13 cellular contexts compared by ENCODE assay signal in genomic region chr2:135839713-135840112, GRCh38. TPM values are rescaled to one million over a fixed set of nuclear protein-coding genes. Genes with fewer than 3 reads are reported as not detected.
DNase-seq lines count a peak whose midpoint lies in the region; ATAC-seq and TF ChIP-seq lines count a peak whose summit lies in the region.
"Had no signal": no experiment of that assay in that cellular context is flagged by ENCODE, and none has a peak within 500 bp of the region (broad histone marks: within the 10 kb centered on the region; RNA-seq: fewer than 3 reads in every experiment).

No MANE protein-coding gene starts in this region.

- no peaks in the 10 kb centered on the region for H4K20me1 ChIP-seq in SK-N-SH (ENCODE audit: insufficient read depth)

- H3K4me1 ChIP-seq in SK-N-SH (ENCODE audit: control insufficient read depth in 1 of 2, insufficient read depth in 2 of 2, low read depth in 1 of 2, low read length in 1 of 2) (peaks cover 11 to 16% of the 10 kb centered on the region in 2 experiments; a peak in 3 of 4 replicates), sigmoid colon (peaks cover 0 to 10% (median 0%) of the 10 kb centered on the region in 4 donors)

- H3K9me3 ChIP-seq in SK-N-SH (no peaks in the 10 kb centered on the region), sigmoid colon (no peaks in the 10 kb centered on the region)

- no peaks in the 10 kb centered on the region for H3F3A ChIP-seq in SK-N-SH (replicated peaks; ENCODE audit: insufficient read depth)

- intact Hi-C loops in sigmoid colon (cut with DNase I) = no loop called here

- H3K36me3 ChIP-seq in SK-N-SH (replicated peaks in 1 of 2; ENCODE audit: control insufficient read depth in 1 of 2, insufficient read depth in 2 of 2, low read length in 1 of 2) (peaks cover 11 to 24% of the 10 kb centered on the region in 2 experiments), sigmoid colon (peaks cover 0 to 23% (median 3%) of the 10 kb centered on the region in 4 donors)

- H3K79me2 ChIP-seq in SK-N-SH (ENCODE audit: insufficient read depth) = no peaks in the 10 kb centered on the region

- DNase-seq in GM04504 (ENCODE audit: low read depth) (peak; percentile 81), SK-N-SH (peak; percentile 38), foreskin melanocyte (peak; percentile 51), sigmoid colon (no peak)
- no peak for DNase-seq in activated CD4-positive, alpha-beta T cell treated with anti-CD3 and anti-CD28 coated beads for 4 hours
- no peak for DNase-seq in activated naive CD4-positive, alpha-beta T cell (lab: John Stamatoyannopoulos, UW)
- DNase-seq in activated CD4-positive, alpha-beta T cell treated with anti-CD3 and anti-CD28 coated beads, Interleukin-2, amount 50 U/mL, for 4 hours = no peak
- DNase-seq: activated naive CD4-positive, alpha-beta T cell treated with anti-CD3 and anti-CD28 coated beads for 36 hours; DMS79 treated with DMSO at 0.1 percent for 48 hours; GOT3 had no signal

- 13% methylated on average over 2 of the region's 2 CpGs for WGBS in SK-N-SH (ENCODE audit: low lambda C conversion rate)
- WGBS in sigmoid colon, 2 donors = 8 to 37% methylated on average over 2 of the region's 2 CpGs

- peak in 1 of 2 experiments; percentile 10; a peak in 1 of 4 replicates for TF ChIP-seq EP300 in SK-N-SH (IDR thresholded peaks at IDR 0.05; ENCODE audit: borderline replicate concordance in 1 of 2, low read depth in 1 of 2, low read length in 1 of 2)
- no peak for TF ChIP-seq EP300 in sigmoid colon (IDR thresholded peaks at IDR 0.05)

- H3K9me2 ChIP-seq in SK-N-SH = no peaks in the 10 kb centered on the region

- TF ChIP-seq CTCF in SK-N-SH (IDR thresholded peaks at IDR 0.05) (no peak), sigmoid colon (IDR thresholded peaks at IDR 0.05) (no peak)

- POLR2A ChIA-PET in SK-N-SH (lab: Yijun Ruan, JAX) = interaction anchor here (0.7 kb wide), 1 partner anchor 14 kb away, joined by 3 read pairs; no protein-coding TSS in a partner anchor

- H3K9ac ChIP-seq in SK-N-SH = no peak overlapping the region

- no peak overlapping the region; the same call in 1 of the 2 replicates for H2AFZ ChIP-seq in SK-N-SH (ENCODE audit: low read depth)

- no peak overlapping the region for H3K4me3 ChIP-seq in SK-N-SH (ENCODE audit: low read depth in 2 of 2, low read length in 1 of 2)
- no peak overlapping the region for H3K4me3 ChIP-seq in sigmoid colon

- CTCF ChIA-PET in SK-N-SH (lab: Yijun Ruan, JAX) = interaction anchor here (1.1 to 2.4 kb wide), 2 partner anchors 16 to 42 kb away, joined by 3 to 11 read pairs; no protein-coding TSS in a partner anchor

- peak overlapping the region; percentile 60; the same call in 1 of the 2 replicates for H3K4me2 ChIP-seq in SK-N-SH

- H3K27ac ChIP-seq in SK-N-SH (ENCODE audit: low read depth in 2 of 2, low read length in 1 of 2) = peak overlapping the region; percentile 59 to 91
- peak overlapping the region in 3 of 4 donors; percentile 13 to 53 (median 41) for H3K27ac ChIP-seq in sigmoid colon
- H3K27ac ChIP-seq: epithelial cell of prostate, RWPE1 had no signal

- no peak for TF ChIP-seq RAD21 in SK-N-SH (IDR thresholded peaks at IDR 0.05; ENCODE audit: low read length)

- H3K27me3 ChIP-seq in SK-N-SH (ENCODE audit: insufficient read depth) (no peaks in the 10 kb centered on the region), sigmoid colon (no peaks in the 10 kb centered on the region)

- no peak for TF ChIP-seq POLR2A in sigmoid colon (IDR thresholded peaks at IDR 0.05)

- ATAC-seq in HG02938 (IDR thresholded peaks at IDR 0.05; ENCODE audit: unreplicated experiment) = no peak

TF ChIP-seq in SK-N-SH, 30 proteins besides CTCF, POLR2A, EP300 and RAD21:
- TF ChIP-seq MAX (IDR thresholded peaks at IDR 0.05; ENCODE audit: low read depth) (peak; percentile 73; the same call in 1 of the 2 replicates), TCF12 (IDR thresholded peaks at IDR 0.05) (peak; percentile 90), MXI1 (IDR thresholded peaks at IDR 0.05; ENCODE audit: low read depth, low read length) (peak; percentile 82; the same call in 1 of the 2 replicates), ZBTB33 (IDR thresholded peaks at IDR 0.05; ENCODE audit: borderline replicate concordance, low read depth) (no peak)
- TF ChIP-seq, protein P1, sequence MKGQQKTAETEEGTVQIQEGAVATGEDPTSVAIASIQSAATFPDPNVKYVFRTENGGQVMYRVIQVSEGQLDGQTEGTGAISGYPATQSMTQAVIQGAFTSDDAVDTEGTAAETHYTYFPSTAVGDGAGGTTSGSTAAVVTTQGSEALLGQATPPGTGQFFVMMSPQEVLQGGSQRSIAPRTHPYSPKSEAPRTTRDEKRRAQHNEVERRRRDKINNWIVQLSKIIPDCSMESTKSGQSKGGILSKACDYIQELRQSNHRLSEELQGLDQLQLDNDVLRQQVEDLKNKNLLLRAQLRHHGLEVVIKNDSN (IDR thresholded peaks at IDR 0.05; ENCODE audit: borderline replicate concordance, low read depth) = peak; percentile 75; the same call in 1 of the 2 replicates
- TF ChIP-seq, protein P2, sequence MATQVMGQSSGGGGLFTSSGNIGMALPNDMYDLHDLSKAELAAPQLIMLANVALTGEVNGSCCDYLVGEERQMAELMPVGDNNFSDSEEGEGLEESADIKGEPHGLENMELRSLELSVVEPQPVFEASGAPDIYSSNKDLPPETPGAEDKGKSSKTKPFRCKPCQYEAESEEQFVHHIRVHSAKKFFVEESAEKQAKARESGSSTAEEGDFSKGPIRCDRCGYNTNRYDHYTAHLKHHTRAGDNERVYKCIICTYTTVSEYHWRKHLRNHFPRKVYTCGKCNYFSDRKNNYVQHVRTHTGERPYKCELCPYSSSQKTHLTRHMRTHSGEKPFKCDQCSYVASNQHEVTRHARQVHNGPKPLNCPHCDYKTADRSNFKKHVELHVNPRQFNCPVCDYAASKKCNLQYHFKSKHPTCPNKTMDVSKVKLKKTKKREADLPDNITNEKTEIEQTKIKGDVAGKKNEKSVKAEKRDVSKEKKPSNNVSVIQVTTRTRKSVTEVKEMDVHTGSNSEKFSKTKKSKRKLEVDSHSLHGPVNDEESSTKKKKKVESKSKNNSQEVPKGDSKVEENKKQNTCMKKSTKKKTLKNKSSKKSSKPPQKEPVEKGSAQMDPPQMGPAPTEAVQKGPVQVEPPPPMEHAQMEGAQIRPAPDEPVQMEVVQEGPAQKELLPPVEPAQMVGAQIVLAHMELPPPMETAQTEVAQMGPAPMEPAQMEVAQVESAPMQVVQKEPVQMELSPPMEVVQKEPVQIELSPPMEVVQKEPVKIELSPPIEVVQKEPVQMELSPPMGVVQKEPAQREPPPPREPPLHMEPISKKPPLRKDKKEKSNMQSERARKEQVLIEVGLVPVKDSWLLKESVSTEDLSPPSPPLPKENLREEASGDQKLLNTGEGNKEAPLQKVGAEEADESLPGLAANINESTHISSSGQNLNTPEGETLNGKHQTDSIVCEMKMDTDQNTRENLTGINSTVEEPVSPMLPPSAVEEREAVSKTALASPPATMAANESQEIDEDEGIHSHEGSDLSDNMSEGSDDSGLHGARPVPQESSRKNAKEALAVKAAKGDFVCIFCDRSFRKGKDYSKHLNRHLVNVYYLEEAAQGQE (IDR thresholded peaks at IDR 0.05; ENCODE audit: low read depth, low read length) = no peak
- TF ChIP-seq, protein P3, sequence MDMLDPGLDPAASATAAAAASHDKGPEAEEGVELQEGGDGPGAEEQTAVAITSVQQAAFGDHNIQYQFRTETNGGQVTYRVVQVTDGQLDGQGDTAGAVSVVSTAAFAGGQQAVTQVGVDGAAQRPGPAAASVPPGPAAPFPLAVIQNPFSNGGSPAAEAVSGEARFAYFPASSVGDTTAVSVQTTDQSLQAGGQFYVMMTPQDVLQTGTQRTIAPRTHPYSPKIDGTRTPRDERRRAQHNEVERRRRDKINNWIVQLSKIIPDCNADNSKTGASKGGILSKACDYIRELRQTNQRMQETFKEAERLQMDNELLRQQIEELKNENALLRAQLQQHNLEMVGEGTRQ (IDR thresholded peaks at IDR 0.05; ENCODE audit: borderline replicate concordance, low read depth, low read length) = peak; percentile 45; the same call in 1 of the 2 replicates

RNA-seq across cellular contexts. Expression of gene LCT, which starts 2.7 kb away (rescaled TPM):
- polyA plus RNA-seq in SK-N-SH (2012; rRNA removed) (not detected in 2 replicates), sigmoid colon (under 1 TPM in 2 of 3 donors, not detected in 1; 0.03 to 0.23 TPM)
- not detected in 2 replicates for polyA plus RNA-seq in SK-N-SH (2012; cell fraction: cytosol; rRNA removed)
- 0.02 TPM in 1 of 2 replicates, not detected in the other for polyA plus RNA-seq in SK-N-SH (2012; cell fraction: nucleus; rRNA removed)
- under 1 TPM in 1 of 4 donors, not detected in 3; under 0.01 TPM for total RNA-seq in sigmoid colon

RNA-seq across cellular contexts. Expression of gene MCM6, which starts 36.5 kb away (rescaled TPM):
- polyA plus RNA-seq in SK-N-SH (2012; rRNA removed) (18.4 and 18.9 TPM in 2 replicates), sigmoid colon (10 to 100 TPM in 1 of 3 donors, 1 to 10 TPM in 2; 6.0 to 22.2 (median 6.7) TPM)
- 20.8 and 22.9 TPM in 2 replicates for polyA plus RNA-seq in SK-N-SH (2012; cell fraction: cytosol; rRNA removed)
- polyA plus RNA-seq in SK-N-SH (2012; cell fraction: nucleus; rRNA removed) = 8.8 and 15.5 TPM in 2 replicates
- total RNA-seq in sigmoid colon = 1 to 10 TPM; 7.5 to 9.9 (median 9.4) TPM

Comparison
In these comparisons a context has a peak if more than half of its experiments do, and no peak if none do; other contexts are left out.
1. DNase-seq: peak in GM04504 (single experiment), SK-N-SH (single experiment) and foreskin melanocyte (single experiment); none in sigmoid colon (single experiment), activated CD4-positive, alpha-beta T cell treated with anti-CD3 and anti-CD28 coated beads for 4 hours (0 of 2), activated naive CD4-positive, alpha-beta T cell (0 of 4) and activated CD4-positive, alpha-beta T cell treated with anti-CD3 and anti-CD28 coated beads, Interleukin-2, amount 50 U/mL, for 4 hours (0 of 2).